In genomic region chr6:158312165-158312564, GRCh38 we compare ENCODE assay signal across 10 cellular contexts. TPM values are rescaled to one million over a fixed set of nuclear protein-coding genes. Genes with fewer than 3 reads are reported as not detected.
A peak's percentile ranks its signal among the peaks of the same experiment; 100 is the strongest.
DNase-seq lines count a peak whose midpoint lies in the region; ATAC-seq and TF ChIP-seq lines count a peak whose summit lies in the region.
"Had no signal": no experiment of that assay in that cellular context is flagged by ENCODE, and none has a peak within 500 bp of the region (broad histone marks: within the 10 kb centered on the region; RNA-seq: fewer than 3 reads in every experiment).

TULP4 (plus strand) TSS chr6:158312465; CDS start chr6:158314017, 1,552 bp downstream.

- in situ Hi-C loops in GM13977 (cut with MboI; ENCODE audit: low pct_unique_long_range_greater_than_20kb, low sequenced_read_pairs, unreplicated experiment): no loop called here

- H3F3A ChIP-seq in neural cell (ENCODE audit: insufficient read depth, low read length, poor library complexity, severe bottlenecking): no peaks in the 10 kb centered on the region

- no peak for TF ChIP-seq EP300 in neural cell (conservative IDR thresholded peaks at IDR 0.05; ENCODE audit: poor library complexity, severe bottlenecking)

- H2AFZ ChIP-seq in fibroblast of lung (ENCODE audit: low read length): no peak within 1 kb of the TSS
- no peak within 1 kb of the TSS for H2AFZ ChIP-seq in neural cell (ENCODE audit: low read depth, low read length)

- H3K9me3 ChIP-seq in BLaER1 (peaks cover 37% of the 10 kb centered on the region), SJCRH30 (replicated peaks) (no peaks in the 10 kb centered on the region), fibroblast of lung (ENCODE audit: control insufficient read depth, insufficient read depth, low read depth, low read length) (no peaks in the 10 kb centered on the region), neural cell (ENCODE audit: low read length) (peaks cover 7% of the 10 kb centered on the region)

- DNase-seq in SJCRH30: no peak
- no peak for DNase-seq in fibroblast of lung (ENCODE audit: low read depth in 2 of 2)
- no peak for DNase-seq in NCI-H748 treated with DMSO at 0.1 percent for 48 hours (lab: John Stamatoyannopoulos, UW)
- DNase-seq in AG20443 (ENCODE audit: low spot score): no peak
- DNase-seq in GM13977 (ENCODE audit: low spot score): no peak
- DNase-seq: DMS153, mesendoderm had no signal

- H3K36me3 ChIP-seq in BLaER1 (peaks cover 69% of the 10 kb centered on the region), SJCRH30 (peaks cover 67% of the 10 kb centered on the region), fibroblast of lung (ENCODE audit: control insufficient read depth, insufficient read depth, low read length) (no peaks in the 10 kb centered on the region), neural cell (ENCODE audit: insufficient read depth, low read length) (peaks cover 30% of the 10 kb centered on the region)

- TF ChIP-seq CTCF in fibroblast of lung (conservative IDR thresholded peaks at IDR 0.05 in 1 of 2, IDR thresholded peaks at IDR 0.05 in 1 of 2; ENCODE audit: low read depth in 1 of 2, low read length in 2 of 2) (no peak), neural cell (IDR thresholded peaks at IDR 0.05; ENCODE audit: poor library complexity, severe bottlenecking) (no peak), GM13977 (IDR thresholded peaks at IDR 0.05; ENCODE audit: extremely low read depth, insufficient read depth, missing control alignments) (no peak)

- no peak for TF ChIP-seq RAD21 in neural cell (conservative IDR thresholded peaks at IDR 0.05)

- H4K20me1 ChIP-seq in BLaER1 (peaks cover 16% of the 10 kb centered on the region; the same call in 1 of the 2 replicates), fibroblast of lung (ENCODE audit: control insufficient read depth, extremely low read depth, insufficient read depth, low read length) (no peaks in the 10 kb centered on the region), neural cell (ENCODE audit: insufficient read depth) (peaks cover 3% of the 10 kb centered on the region)

- H3K27me3 ChIP-seq in BLaER1: no peaks in the 10 kb centered on the region
- H3K27me3 ChIP-seq in SJCRH30: no peaks in the 10 kb centered on the region
- H3K27me3 ChIP-seq in fibroblast of lung (ENCODE audit: control insufficient read depth, insufficient read depth, low read length): no peaks in the 10 kb centered on the region
- no peaks in the 10 kb centered on the region for H3K27me3 ChIP-seq in neural cell (ENCODE audit: insufficient read depth, low read depth, low read length)

- H3K9ac ChIP-seq in BLaER1: no peak within 1 kb of the TSS
- no peak within 1 kb of the TSS for H3K9ac ChIP-seq in fibroblast of lung (ENCODE audit: insufficient read depth, low read length)
- H3K9ac ChIP-seq in neural cell (ENCODE audit: low read length): no peak within 1 kb of the TSS

- no peak within 1 kb of the TSS for H3K4me3 ChIP-seq in BLaER1
- no peak within 1 kb of the TSS for H3K4me3 ChIP-seq in SJCRH30
- no peak within 1 kb of the TSS for H3K4me3 ChIP-seq in fibroblast of lung (replicated peaks in 1 of 4; ENCODE audit: control extremely low read depth in 1 of 4, insufficient read depth in 1 of 4, low read depth in 3 of 4, low read length in 4 of 4)
- no peak within 1 kb of the TSS for H3K4me3 ChIP-seq in neural cell (ENCODE audit: low read length)

- H3K27ac ChIP-seq in BLaER1 (no peak within 1 kb of the TSS), SJCRH30 (0 out of 2 replicates have a peak within 1 kb of the TSS, but pooled peaks have one; percentile 4), fibroblast of lung (ENCODE audit: insufficient read depth, low read length) (no peak within 1 kb of the TSS), neural cell (ENCODE audit: low read length) (no peak within 1 kb of the TSS)

- H3K4me1 ChIP-seq in BLaER1 (peaks cover 25% of the 10 kb centered on the region), SJCRH30 (peaks cover 13% of the 10 kb centered on the region), fibroblast of lung (ENCODE audit: control insufficient read depth, extremely low read depth, insufficient read depth, low read length) (no peaks in the 10 kb centered on the region)

- H3K9me2 ChIP-seq in neural cell (ENCODE audit: insufficient read depth, low read length): no peaks in the 10 kb centered on the region

- ATAC-seq in GM19467 (IDR thresholded peaks at IDR 0.05; ENCODE audit: unreplicated experiment): no peak

- H3K4me2 ChIP-seq in BLaER1 (peak within 1 kb of the TSS; percentile 43), fibroblast of lung (ENCODE audit: extremely low read depth, insufficient read depth, low read length) (no peak within 1 kb of the TSS), neural cell (ENCODE audit: low read length) (no peak within 1 kb of the TSS)

- H3K79me2 ChIP-seq in fibroblast of lung (ENCODE audit: control insufficient read depth, insufficient read depth, low read length): no peaks in the 10 kb centered on the region
- peaks cover 10% of the 10 kb centered on the region for H3K79me2 ChIP-seq in neural cell (replicated peaks; ENCODE audit: insufficient read depth, low read length)

TF ChIP-seq in neural cell, 6 proteins besides CTCF, POLR2A, EP300 and RAD21:
- TF ChIP-seq TAF1 (IDR thresholded peaks at IDR 0.05; ENCODE audit: low read depth): no peak
- no peak for TF ChIP-seq MXI1 (conservative IDR thresholded peaks at IDR 0.05; ENCODE audit: poor library complexity, severe bottlenecking)
- TF ChIP-seq EZH2 (IDR thresholded peaks at IDR 0.05; ENCODE audit: borderline replicate concordance, insufficient read depth, low read length, poor library complexity, severe bottlenecking): no peak
- no peak for TF ChIP-seq POLR2AphosphoS5 (IDR thresholded peaks at IDR 0.05)
- TF ChIP-seq, protein P1, sequence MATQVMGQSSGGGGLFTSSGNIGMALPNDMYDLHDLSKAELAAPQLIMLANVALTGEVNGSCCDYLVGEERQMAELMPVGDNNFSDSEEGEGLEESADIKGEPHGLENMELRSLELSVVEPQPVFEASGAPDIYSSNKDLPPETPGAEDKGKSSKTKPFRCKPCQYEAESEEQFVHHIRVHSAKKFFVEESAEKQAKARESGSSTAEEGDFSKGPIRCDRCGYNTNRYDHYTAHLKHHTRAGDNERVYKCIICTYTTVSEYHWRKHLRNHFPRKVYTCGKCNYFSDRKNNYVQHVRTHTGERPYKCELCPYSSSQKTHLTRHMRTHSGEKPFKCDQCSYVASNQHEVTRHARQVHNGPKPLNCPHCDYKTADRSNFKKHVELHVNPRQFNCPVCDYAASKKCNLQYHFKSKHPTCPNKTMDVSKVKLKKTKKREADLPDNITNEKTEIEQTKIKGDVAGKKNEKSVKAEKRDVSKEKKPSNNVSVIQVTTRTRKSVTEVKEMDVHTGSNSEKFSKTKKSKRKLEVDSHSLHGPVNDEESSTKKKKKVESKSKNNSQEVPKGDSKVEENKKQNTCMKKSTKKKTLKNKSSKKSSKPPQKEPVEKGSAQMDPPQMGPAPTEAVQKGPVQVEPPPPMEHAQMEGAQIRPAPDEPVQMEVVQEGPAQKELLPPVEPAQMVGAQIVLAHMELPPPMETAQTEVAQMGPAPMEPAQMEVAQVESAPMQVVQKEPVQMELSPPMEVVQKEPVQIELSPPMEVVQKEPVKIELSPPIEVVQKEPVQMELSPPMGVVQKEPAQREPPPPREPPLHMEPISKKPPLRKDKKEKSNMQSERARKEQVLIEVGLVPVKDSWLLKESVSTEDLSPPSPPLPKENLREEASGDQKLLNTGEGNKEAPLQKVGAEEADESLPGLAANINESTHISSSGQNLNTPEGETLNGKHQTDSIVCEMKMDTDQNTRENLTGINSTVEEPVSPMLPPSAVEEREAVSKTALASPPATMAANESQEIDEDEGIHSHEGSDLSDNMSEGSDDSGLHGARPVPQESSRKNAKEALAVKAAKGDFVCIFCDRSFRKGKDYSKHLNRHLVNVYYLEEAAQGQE (IDR thresholded peaks at IDR 0.05; ENCODE audit: borderline replicate concordance): no peak
- no peak for TF ChIP-seq SMC3 (conservative IDR thresholded peaks at IDR 0.05; ENCODE audit: poor library complexity)
TF ChIP-seq in neural cell: peak in this region for 0.

RNA-seq across cellular contexts. Expression of gene TULP4, which starts in this region (rescaled TPM):
- total RNA-seq in SJCRH30 (2014; rRNA removed; shearing (Covaris generic)): 207 and 210 TPM in 2 replicates
- 88.2 and 118 TPM in 2 replicates for total RNA-seq in fibroblast of lung
- polyA plus RNA-seq in fibroblast of lung (16.7 and 16.8 TPM in 2 replicates), neural cell (30.6 and 34.4 TPM in 2 replicates)
- polyA plus RNA-seq in fibroblast of lung (2012): 4.2 and 7.6 TPM in 2 replicates
- polyA minus RNA-seq in fibroblast of lung (ENCODE audit: low replicate concordance) (86.0 and 114 TPM in 2 replicates), neural cell (869 and 909 TPM in 2 replicates)
